ENCODE assay signal across 7 cellular contexts in genomic region chr3:138774529-138775253, GRCh38.
DNase-seq lines count a peak whose midpoint lies in the region; ATAC-seq and TF ChIP-seq lines count a peak whose summit lies in the region.

No MANE protein-coding gene starts in this region.

- peak in 1 of 12 donors; percentile 7 for TF ChIP-seq CTCF in heart left ventricle (IDR thresholded peaks at IDR 0.05)
- TF ChIP-seq CTCF in retinal pigment epithelial cell (conservative IDR thresholded peaks at IDR 0.05; ENCODE audit: low read depth, low read length): no peak

- no peaks in the 10 kb centered on the region for H3K36me3 Mint-ChIP-seq in activated T-helper 17 cell treated with anti-CD3 and anti-CD28 coated beads, Interleukin-2, amount 50 U/mL, for 72 hours (ENCODE audit: low read depth)

- H3K27me3 Mint-ChIP-seq in activated T-helper 17 cell treated with anti-CD3 and anti-CD28 coated beads, Interleukin-2, amount 50 U/mL, for 72 hours: no peaks in the 10 kb centered on the region

- peak overlapping the region; percentile 14 for H3K4me3 Mint-ChIP-seq in activated T-helper 17 cell treated with anti-CD3 and anti-CD28 coated beads, Interleukin-2, amount 50 U/mL, for 72 hours

- no peaks in the 10 kb centered on the region for H3K27me3 ChIP-seq in heart left ventricle

- H3K27ac Mint-ChIP-seq in activated T-helper 17 cell treated with anti-CD3 and anti-CD28 coated beads, Interleukin-2, amount 50 U/mL, for 72 hours: peak overlapping the region; percentile 71

- H3K4me1 ChIP-seq in heart left ventricle: peaks cover 9 to 41% (median 22%) of the 10 kb centered on the region in 12 donors

- no peak for TF ChIP-seq POLR2A in heart left ventricle (IDR thresholded peaks at IDR 0.05)
- TF ChIP-seq POLR2A in GM18505 (IDR thresholded peaks at IDR 0.05; ENCODE audit: borderline replicate concordance, extremely low read depth, insufficient read depth, insufficient read length): no peak

- H3K27ac ChIP-seq in heart left ventricle: peak overlapping the region; percentile 37 to 79 (median 59)

- DNase-seq in ELR (ENCODE audit: low read depth) (peak; percentile 99), NCI-H2081 (lab: John Stamatoyannopoulos, UW) (peak; percentile 95 to 99), heart left ventricle (peak in 4 of 5 donors; percentile 62 to 74 (median 70)), retinal pigment epithelial cell (ENCODE audit: low read depth) (peak; percentile 98)

- H3K36me3 ChIP-seq in heart left ventricle: no peaks in the 10 kb centered on the region

- H3K4me1 Mint-ChIP-seq in activated T-helper 17 cell treated with anti-CD3 and anti-CD28 coated beads, Interleukin-2, amount 50 U/mL, for 72 hours: peaks cover 11% of the 10 kb centered on the region

- H3K4me3 ChIP-seq in heart left ventricle (no peak overlapping the region), retinal pigment epithelial cell (ENCODE audit: low read length) (no peak overlapping the region)

- peak; percentile 79 for ATAC-seq in HG02981 (IDR thresholded peaks at IDR 0.05; ENCODE audit: unreplicated experiment)
- peak; percentile 100 for ATAC-seq in activated T-helper 17 cell treated with anti-CD3 and anti-CD28 coated beads, Interleukin-2, amount 50 U/mL, for 72 hours (replicated peaks)
- ATAC-seq in heart left ventricle: peak; percentile 85 to 96 (median 94)
- no peak for ATAC-seq in GM18505 (IDR thresholded peaks at IDR 0.05; ENCODE audit: unreplicated experiment)

- intact Hi-C loops in heart left ventricle (cut with DNase I): loop anchor here in 3 of 10 donors (5.0 to 10.0 kb wide), 2 partner anchors 60 to 143 kb away; partner anchors contain the start of gene PIK3CB (in 3 of the 3)

- no peaks in the 10 kb centered on the region for H3K9me3 Mint-ChIP-seq in activated T-helper 17 cell treated with anti-CD3 and anti-CD28 coated beads, Interleukin-2, amount 50 U/mL, for 72 hours

- no peaks in the 10 kb centered on the region for H3K9me3 ChIP-seq in heart left ventricle
